8 cellular contexts compared by ENCODE assay signal in genomic region chr20:2873747-2874041, GRCh38. TPM values are rescaled to one million over a fixed set of nuclear protein-coding genes. Genes with fewer than 3 reads are reported as not detected.
DNase-seq lines count a peak whose midpoint lies in the region; ATAC-seq and TF ChIP-seq lines count a peak whose summit lies in the region.

No MANE protein-coding gene starts in this region.

- H3K9me2 ChIP-seq in MM.1S (replicated peaks; ENCODE audit: insufficient read depth, low read length) = no peaks in the 10 kb centered on the region

- peak overlapping the region; percentile 93 to 95 (median 94) for H3K4me3 Mint-ChIP-seq in CD4-positive, CD25-positive, alpha-beta regulatory T cell
- H3K4me3 Mint-ChIP-seq in activated T-helper 1 cell treated with anti-CD3 and anti-CD28 coated beads, Interleukin-12 subunit alpha, Interleukin-12 subunit beta, Interleukin-2, Interleukin-4 antibody, amounts not matched to agents 30 ng/mL and 10 ng/mL and 1 ng/mL, durations not matched to agents 14 hours and 24 hours and 36 hours = peak overlapping the region; percentile 92

- H3K9me3 ChIP-seq in CD4-positive, CD25-positive, alpha-beta regulatory T cell (ENCODE audit: control insufficient read depth in 2 of 2, low read length in 2 of 2) = no peaks in the 10 kb centered on the region
- H3K9me3 ChIP-seq in MM.1S (replicated peaks; ENCODE audit: insufficient read depth, low read length) (no peaks in the 10 kb centered on the region), gastroesophageal sphincter (no peaks in the 10 kb centered on the region), parathyroid adenoma (ENCODE audit: control insufficient read depth, low read length) (no peaks in the 10 kb centered on the region)

- TF ChIP-seq CTCF in MM.1S (IDR thresholded peaks at IDR 0.05; ENCODE audit: low read length) (no peak), gastroesophageal sphincter (IDR thresholded peaks at IDR 0.05) (no peak), parathyroid adenoma (IDR thresholded peaks at IDR 0.05) (no peak)

- peaks cover 10% of the 10 kb centered on the region; the same call in 1 of the 2 replicates for H3F3A ChIP-seq in MM.1S (ENCODE audit: insufficient read depth, low read length)

- intact Hi-C loops in activated T-helper 1 cell treated with anti-CD3 and anti-CD28 coated beads, Interleukin-12 subunit alpha, Interleukin-12 subunit beta, Interleukin-2, Interleukin-4 antibody, amounts not matched to agents 30 ng/mL and 10 ng/mL and 1 ng/mL, durations not matched to agents 14 hours and 24 hours and 36 hours (cut with micrococcal nuclease) = loop anchor here (1.0 to 10.0 kb wide), 11 partner anchors 11 to 331 kb away; partner anchors contain the start of genes DDRGK1, FASTKD5, ITPA and PCED1A

- peak overlapping the region; percentile 79 for H3K9ac ChIP-seq in MM.1S (ENCODE audit: low read length)
- H3K9ac ChIP-seq in parathyroid adenoma = peak overlapping the region; percentile 69

- H3K4me2 ChIP-seq in MM.1S (ENCODE audit: low read depth, low read length) (peak overlapping the region; percentile 94), parathyroid adenoma (ENCODE audit: low read length) (peak overlapping the region; percentile 86)

- no peaks in the 10 kb centered on the region for H3K27me3 ChIP-seq in CD4-positive, CD25-positive, alpha-beta regulatory T cell (ENCODE audit: control insufficient read depth, insufficient read depth, low read length)
- H3K27me3 ChIP-seq in MM.1S (replicated peaks; ENCODE audit: insufficient read depth, low read length) (no peaks in the 10 kb centered on the region), gastroesophageal sphincter (peaks cover 10% of the 10 kb centered on the region), parathyroid adenoma (ENCODE audit: control insufficient read depth, insufficient read depth, low read length) (no peaks in the 10 kb centered on the region)

- peak overlapping the region; percentile 78 for H2AFZ ChIP-seq in MM.1S (ENCODE audit: low read length)
- peak overlapping the region; percentile 92 for H2AFZ ChIP-seq in parathyroid adenoma

- no peaks in the 10 kb centered on the region for H3K9me3 Mint-ChIP-seq in CD4-positive, CD25-positive, alpha-beta regulatory T cell
- no peaks in the 10 kb centered on the region for H3K9me3 Mint-ChIP-seq in activated T-helper 1 cell treated with anti-CD3 and anti-CD28 coated beads, Interleukin-12 subunit alpha, Interleukin-12 subunit beta, Interleukin-2, Interleukin-4 antibody, amounts not matched to agents 30 ng/mL and 10 ng/mL and 1 ng/mL, durations not matched to agents 14 hours and 24 hours and 36 hours

- no peaks in the 10 kb centered on the region; the same call in 1 of the 2 replicates for H4K20me1 ChIP-seq in MM.1S (ENCODE audit: insufficient read depth, low read length)

- H3K27ac Mint-ChIP-seq in CD4-positive, CD25-positive, alpha-beta regulatory T cell = peak overlapping the region in 2 of 3 donors; percentile 63 to 75
- peak overlapping the region; percentile 42 for H3K27ac Mint-ChIP-seq in activated T-helper 1 cell treated with anti-CD3 and anti-CD28 coated beads, Interleukin-12 subunit alpha, Interleukin-12 subunit beta, Interleukin-2, Interleukin-4 antibody, amounts not matched to agents 30 ng/mL and 10 ng/mL and 1 ng/mL, durations not matched to agents 14 hours and 24 hours and 36 hours

- peaks cover 4% of the 10 kb centered on the region for H3K27me3 Mint-ChIP-seq in CD4-positive, CD25-positive, alpha-beta regulatory T cell
- no peaks in the 10 kb centered on the region for H3K27me3 Mint-ChIP-seq in activated T-helper 1 cell treated with anti-CD3 and anti-CD28 coated beads, Interleukin-12 subunit alpha, Interleukin-12 subunit beta, Interleukin-2, Interleukin-4 antibody, amounts not matched to agents 30 ng/mL and 10 ng/mL and 1 ng/mL, durations not matched to agents 14 hours and 24 hours and 36 hours (ENCODE audit: insufficient read depth)

- TF ChIP-seq EP300 in gastroesophageal sphincter (IDR thresholded peaks at IDR 0.05) = no peak

- H3K36me3 Mint-ChIP-seq in CD4-positive, CD25-positive, alpha-beta regulatory T cell = no peaks in the 10 kb centered on the region
- H3K36me3 Mint-ChIP-seq in activated T-helper 1 cell treated with anti-CD3 and anti-CD28 coated beads, Interleukin-12 subunit alpha, Interleukin-12 subunit beta, Interleukin-2, Interleukin-4 antibody, amounts not matched to agents 30 ng/mL and 10 ng/mL and 1 ng/mL, durations not matched to agents 14 hours and 24 hours and 36 hours (ENCODE audit: low read depth) = peaks cover 27% of the 10 kb centered on the region

- H3K4me1 ChIP-seq in CD4-positive, CD25-positive, alpha-beta regulatory T cell (ENCODE audit: control insufficient read depth, insufficient read depth, low read length, poor library complexity, severe bottlenecking) = peaks cover 39% of the 10 kb centered on the region
- peaks cover 13% of the 10 kb centered on the region for H3K4me1 ChIP-seq in MM.1S (ENCODE audit: low read length)
- H3K4me1 ChIP-seq in gastroesophageal sphincter = peaks cover 0 to 67% (median 29%) of the 10 kb centered on the region in 3 donors
- no peaks in the 10 kb centered on the region for H3K4me1 ChIP-seq in parathyroid adenoma
- no peaks in the 10 kb centered on the region for H3K4me1 ChIP-seq in urinary bladder (ENCODE audit: insufficient read depth)

- peak overlapping the region; percentile 66 for H3K27ac ChIP-seq in CD4-positive, CD25-positive, alpha-beta regulatory T cell (ENCODE audit: insufficient read depth, low read length, poor library complexity, severe bottlenecking)
- H3K27ac ChIP-seq in MM.1S (ENCODE audit: low read length) (peak overlapping the region; percentile 43; the same call in 1 of the 2 replicates), gastroesophageal sphincter (peak overlapping the region in 3 of 4 donors; percentile 86 to 92 (median 87)), parathyroid adenoma (no peak overlapping the region), urinary bladder (ENCODE audit: low read depth) (no peak overlapping the region)

- H3K79me2 ChIP-seq in MM.1S (ENCODE audit: low read length) = peaks cover 50% of the 10 kb centered on the region
- H3K79me2 ChIP-seq in parathyroid adenoma = peaks cover 16% of the 10 kb centered on the region

- peak in 2 of 3 donors; percentile 67 to 69 for DNase-seq in CD4-positive, CD25-positive, alpha-beta regulatory T cell
- DNase-seq in MM.1S (peak; percentile 45), NCI-H2196 (lab: John Stamatoyannopoulos, UW; ENCODE audit: unreplicated experiment) (no peak)
- DNase-seq in activated T-helper 1 cell treated with anti-CD3 and anti-CD28 coated beads, Interleukin-12 subunit alpha, Interleukin-12 subunit beta, Interleukin-2, Interleukin-4 antibody, amounts not matched to agents 30 ng/mL and 10 ng/mL and 1 ng/mL, durations not matched to agents 14 hours and 24 hours and 36 hours (ENCODE audit: low spot score) = peak; percentile 57

- TF ChIP-seq POLR2A in gastroesophageal sphincter (IDR thresholded peaks at IDR 0.05) = no peak

- H3K4me1 Mint-ChIP-seq in CD4-positive, CD25-positive, alpha-beta regulatory T cell = peaks cover 20 to 52% (median 38%) of the 10 kb centered on the region in 4 donors
- peaks cover 52% of the 10 kb centered on the region for H3K4me1 Mint-ChIP-seq in activated T-helper 1 cell treated with anti-CD3 and anti-CD28 coated beads, Interleukin-12 subunit alpha, Interleukin-12 subunit beta, Interleukin-2, Interleukin-4 antibody, amounts not matched to agents 30 ng/mL and 10 ng/mL and 1 ng/mL, durations not matched to agents 14 hours and 24 hours and 36 hours (ENCODE audit: low read depth)

- peak in 1 of 2 donors; percentile 32 for ATAC-seq in CD4-positive, CD25-positive, alpha-beta regulatory T cell (ENCODE audit: low read depth in 2 of 2)
- peak; percentile 27 for ATAC-seq in GM21619 (IDR thresholded peaks at IDR 0.05; ENCODE audit: unreplicated experiment)
- ATAC-seq in gastroesophageal sphincter = no peak

- H3K4me3 ChIP-seq in CD4-positive, CD25-positive, alpha-beta regulatory T cell (ENCODE audit: low read depth, low read length) = peak overlapping the region; percentile 80
- H3K4me3 ChIP-seq in MM.1S (ENCODE audit: low read length) (peak overlapping the region; percentile 97), gastroesophageal sphincter (peak overlapping the region; percentile 83 to 96), parathyroid adenoma (ENCODE audit: low read depth, low read length) (peak overlapping the region; percentile 92), urinary bladder (ENCODE audit: low read depth, low read length) (peak overlapping the region; percentile 98)

- H3K36me3 ChIP-seq in CD4-positive, CD25-positive, alpha-beta regulatory T cell (ENCODE audit: control insufficient read depth, insufficient read depth, low read length) = no peaks in the 10 kb centered on the region
- H3K36me3 ChIP-seq in MM.1S (replicated peaks; ENCODE audit: insufficient read depth, low read length) = no peaks in the 10 kb centered on the region
- no peaks in the 10 kb centered on the region for H3K36me3 ChIP-seq in gastroesophageal sphincter
- no peaks in the 10 kb centered on the region for H3K36me3 ChIP-seq in parathyroid adenoma (ENCODE audit: control insufficient read depth, insufficient read depth, low read length)
- H3K36me3 ChIP-seq in urinary bladder (ENCODE audit: insufficient read depth) = no peaks in the 10 kb centered on the region

- 0% methylated on average over 2 of the region's 29 CpGs; no CpG with 5 or more reads in 1 of the 2 donors for WGBS in gastroesophageal sphincter (ENCODE audit: low coverage in 1 of 2), 2 donors
- WGBS in urinary bladder = under 1% methylated on average over 29 of the region's 29 CpGs

RNA-seq across cellular contexts. Expression of gene PTPRA, which starts 0.4 kb away (rescaled TPM):
- 103 TPM for total RNA-seq in CD4-positive, CD25-positive, alpha-beta regulatory T cell
- polyA plus RNA-seq in CD4-positive, CD25-positive, alpha-beta regulatory T cell = 10 to 100 TPM; 26.2 to 35.5 (median 32.3) TPM
- total RNA-seq in activated T-helper 1 cell treated with anti-CD3 and anti-CD28 coated beads, Interleukin-12 subunit alpha, Interleukin-12 subunit beta, Interleukin-2, Interleukin-4 antibody, amounts not matched to agents 30 ng/mL and 10 ng/mL and 1 ng/mL, durations not matched to agents 14 hours and 24 hours and 36 hours = 64.0 and 67.5 TPM in 2 replicates
- 10 to 100 TPM; 54.1 to 85.4 (median 67.0) TPM for total RNA-seq in gastroesophageal sphincter
- 139 TPM for total RNA-seq in urinary bladder
- polyA plus RNA-seq in urinary bladder = 52.6 TPM

RNA-seq across cellular contexts. Expression of gene VPS16, which starts 33.1 kb away (rescaled TPM):
- total RNA-seq in CD4-positive, CD25-positive, alpha-beta regulatory T cell = 53.9 TPM
- polyA plus RNA-seq in CD4-positive, CD25-positive, alpha-beta regulatory T cell = 10 to 100 TPM; 30.6 to 35.3 (median 30.9) TPM
- total RNA-seq in activated T-helper 1 cell treated with anti-CD3 and anti-CD28 coated beads, Interleukin-12 subunit alpha, Interleukin-12 subunit beta, Interleukin-2, Interleukin-4 antibody, amounts not matched to agents 30 ng/mL and 10 ng/mL and 1 ng/mL, durations not matched to agents 14 hours and 24 hours and 36 hours = 46.0 and 48.9 TPM in 2 replicates
- total RNA-seq in gastroesophageal sphincter (10 to 100 TPM; 22.1 to 44.0 (median 30.7) TPM), urinary bladder (22.2 TPM)
- 33.2 TPM for polyA plus RNA-seq in urinary bladder

RNA-seq across cellular contexts. Expression of gene PCED1A, which starts 33.2 kb away (rescaled TPM):
- total RNA-seq in CD4-positive, CD25-positive, alpha-beta regulatory T cell = 47.2 TPM
- polyA plus RNA-seq in CD4-positive, CD25-positive, alpha-beta regulatory T cell = 10 to 100 TPM; 17.8 to 24.9 (median 19.5) TPM
- 24.0 and 27.9 TPM in 2 replicates for total RNA-seq in activated T-helper 1 cell treated with anti-CD3 and anti-CD28 coated beads, Interleukin-12 subunit alpha, Interleukin-12 subunit beta, Interleukin-2, Interleukin-4 antibody, amounts not matched to agents 30 ng/mL and 10 ng/mL and 1 ng/mL, durations not matched to agents 14 hours and 24 hours and 36 hours
- total RNA-seq in gastroesophageal sphincter (10 to 100 TPM; 13.8 to 23.2 (median 16.7) TPM), urinary bladder (16.6 TPM)
- polyA plus RNA-seq in urinary bladder = 29.8 TPM

RNA-seq across cellular contexts. Expression of gene TMEM239, which starts 57.5 kb away (rescaled TPM):
- not detected for total RNA-seq in CD4-positive, CD25-positive, alpha-beta regulatory T cell
- not detected for polyA plus RNA-seq in CD4-positive, CD25-positive, alpha-beta regulatory T cell
- total RNA-seq in activated T-helper 1 cell treated with anti-CD3 and anti-CD28 coated beads, Interleukin-12 subunit alpha, Interleukin-12 subunit beta, Interleukin-2, Interleukin-4 antibody, amounts not matched to agents 30 ng/mL and 10 ng/mL and 1 ng/mL, durations not matched to agents 14 hours and 24 hours and 36 hours = not detected in 2 replicates
- total RNA-seq in gastroesophageal sphincter (under 1 TPM in 1 of 4 donors, not detected in 3; 0.15 TPM), urinary bladder (not detected)
- polyA plus RNA-seq in urinary bladder = not detected

RNA-seq across cellular contexts. Expression of gene C20orf141, which starts 58.9 kb away (rescaled TPM):
- not detected for total RNA-seq in CD4-positive, CD25-positive, alpha-beta regulatory T cell
- not detected for polyA plus RNA-seq in CD4-positive, CD25-positive, alpha-beta regulatory T cell
- total RNA-seq in activated T-helper 1 cell treated with anti-CD3 and anti-CD28 coated beads, Interleukin-12 subunit alpha, Interleukin-12 subunit beta, Interleukin-2, Interleukin-4 antibody, amounts not matched to agents 30 ng/mL and 10 ng/mL and 1 ng/mL, durations not matched to agents 14 hours and 24 hours and 36 hours = not detected in 2 replicates
- total RNA-seq in gastroesophageal sphincter = not detected
- total RNA-seq in urinary bladder = not detected
- not detected for polyA plus RNA-seq in urinary bladder

Comparison
In these comparisons a context has a peak if more than half of its experiments do, and no peak if none do; other contexts are left out.
1. H3K27ac ChIP-seq: peak in CD4-positive, CD25-positive, alpha-beta regulatory T cell (single experiment), MM.1S (single experiment) and gastroesophageal sphincter (3 of 4); none in parathyroid adenoma (single experiment) and urinary bladder (single experiment).
2. Peak in every context shown above with its lines, with median percentiles within 50 percentile points of each other: H3K4me3 ChIP-seq.